ENCODE assay signal across 8 cellular contexts in the genomic region with DNA sequence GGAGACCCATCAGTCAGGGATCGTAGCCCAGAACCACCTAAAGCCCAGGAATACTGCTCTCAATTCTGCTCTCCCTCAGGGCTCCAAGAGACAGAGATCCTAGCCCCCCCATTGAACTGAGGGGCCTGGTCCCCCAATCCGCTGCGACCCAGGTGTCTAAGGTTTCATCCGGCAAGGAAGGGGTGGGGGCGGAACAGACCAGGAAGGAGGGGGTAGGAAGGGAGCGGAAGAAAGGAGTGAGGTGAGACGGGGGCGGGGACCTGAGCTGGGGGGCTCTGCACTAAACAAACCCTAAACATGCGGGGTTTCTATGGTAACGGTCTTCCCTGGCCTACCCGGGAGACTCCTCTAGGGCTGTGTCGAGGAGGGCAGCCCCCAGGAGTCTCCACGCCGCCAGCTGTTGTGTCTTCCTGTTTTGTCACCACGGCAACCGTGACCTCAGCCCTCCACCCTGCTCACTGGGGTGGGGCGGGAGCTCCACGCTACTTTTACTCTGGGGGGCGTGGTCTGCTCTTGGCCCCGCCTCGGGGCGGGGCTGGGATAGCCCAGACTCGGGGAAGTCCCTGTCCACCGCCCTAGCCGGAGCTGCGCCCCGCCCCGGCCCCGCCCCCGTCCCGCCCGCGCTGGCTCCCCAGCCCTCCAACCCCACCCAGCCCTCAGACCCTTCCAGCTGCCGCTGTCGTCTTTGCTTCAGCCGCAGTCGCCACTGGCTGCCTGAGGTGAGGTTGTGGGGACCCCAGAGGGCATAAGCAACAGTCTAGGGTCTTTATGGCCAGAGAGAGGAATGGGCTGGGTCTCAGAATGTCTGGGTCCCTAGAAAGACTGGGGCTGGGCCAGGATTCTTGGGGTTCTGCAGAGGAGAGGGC. TPM values are rescaled to one million over a fixed set of nuclear protein-coding genes. Genes with fewer than 3 reads are reported as not detected.
DNase-seq lines count a peak whose midpoint lies in the region; ATAC-seq and TF ChIP-seq lines count a peak whose summit lies in the region.

A gene with protein sequence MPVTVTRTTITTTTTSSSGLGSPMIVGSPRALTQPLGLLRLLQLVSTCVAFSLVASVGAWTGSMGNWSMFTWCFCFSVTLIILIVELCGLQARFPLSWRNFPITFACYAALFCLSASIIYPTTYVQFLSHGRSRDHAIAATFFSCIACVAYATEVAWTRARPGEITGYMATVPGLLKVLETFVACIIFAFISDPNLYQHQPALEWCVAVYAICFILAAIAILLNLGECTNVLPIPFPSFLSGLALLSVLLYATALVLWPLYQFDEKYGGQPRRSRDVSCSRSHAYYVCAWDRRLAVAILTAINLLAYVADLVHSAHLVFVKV (plus strand): TSS at position 659 of the 866 bp plus-strand sequence. CDS start 5,647 bp downstream, outside the sequence.

- POLR2A ChIA-PET in CD8-positive, alpha-beta memory T cell (lab: Charles Lee), result interaction anchor here (0.6 to 2.6 kb wide), 9 partner anchors 9 to 596 kb away, joined by 3 to 14 read pairs (median 4); a partner anchor contains a TSS

- CTCF ChIA-PET in CD8-positive, alpha-beta memory T cell (lab: Charles Lee), result interaction anchor here (1.0 to 3.7 kb wide), 8 partner anchors 8 to 156 kb away, joined by 3 to 29 read pairs (median 5); a partner anchor contains a TSS

- peaks cover 29 to 44% (median 33%) of the 10 kb centered on the region in 3 donors for H3K4me1 Mint-ChIP-seq in CD8-positive, alpha-beta memory T cell
- peaks cover 38% of the 10 kb centered on the region for H3K4me1 Mint-ChIP-seq in nephron progenitor cell

- peaks cover 0 to 27% (median 5%) of the 10 kb centered on the region in 3 donors for H3K36me3 Mint-ChIP-seq in CD8-positive, alpha-beta memory T cell
- peaks cover 9% of the 10 kb centered on the region for H3K36me3 Mint-ChIP-seq in nephron progenitor cell (ENCODE audit: low read depth)

- peak within 1 kb of the TSS; percentile 94 for H3K4me3 ChIP-seq in CD8-positive, alpha-beta memory T cell (ENCODE audit: low read length)
- peak within 1 kb of the TSS; percentile 52 for H3K4me3 ChIP-seq in HL-60 (replicated peaks; ENCODE audit: insufficient read depth, low read length)
- peak within 1 kb of the TSS; percentile 75 to 87 for H3K4me3 ChIP-seq in foreskin fibroblast (ENCODE audit: low read depth in 1 of 2, low read length in 2 of 2)

- H3K4me1 ChIP-seq in CD8-positive, alpha-beta memory T cell (ENCODE audit: insufficient read depth, low read length), result peaks cover 31% of the 10 kb centered on the region

- no peaks in the 10 kb centered on the region for H3K9me3 ChIP-seq in CD8-positive, alpha-beta memory T cell (ENCODE audit: low read length)

- peak; percentile 99 to 100 (median 100) for DNase-seq in CD8-positive, alpha-beta memory T cell
- DNase-seq in HL-60 (ENCODE audit: low read depth in 1 of 2, low spot score in 1 of 2) (peak; percentile 96 to 98), SK-MEL-5 (ENCODE audit: low read depth, low spot score) (peak; percentile 89), foreskin fibroblast (peak; percentile 97 to 99), nephron progenitor cell (peak; percentile 100)
- peak; percentile 92 to 99 (median 97) for DNase-seq in activated naive CD4-positive, alpha-beta T cell (lab: John Stamatoyannopoulos, UW)
- peak; percentile 99 for DNase-seq in stimulated activated naive CD8-positive, alpha-beta T cell treated with anti-CD3 and anti-CD28 coated beads, Interleukin-15, Interleukin-2, amounts not matched to agents 100 U/mL and 50 U/mL, for 24 hours

- H3K27me3 ChIP-seq in CD8-positive, alpha-beta memory T cell (ENCODE audit: insufficient read depth, low read length, poor library complexity, severe bottlenecking), result no peaks in the 10 kb centered on the region
- no peaks in the 10 kb centered on the region for H3K27me3 ChIP-seq in HL-60 (ENCODE audit: insufficient read depth, poor library complexity, severe bottlenecking)

- ATAC-seq in GM19463 (IDR thresholded peaks at IDR 0.05; ENCODE audit: unreplicated experiment), result peak; percentile 60
- peak; percentile 87 for ATAC-seq in stimulated activated naive CD8-positive, alpha-beta T cell treated with anti-CD3 and anti-CD28 coated beads, Interleukin-15, Interleukin-2, amounts not matched to agents 100 U/mL and 50 U/mL, for 24 hours

- TF ChIP-seq CTCF in HL-60 (IDR thresholded peaks at IDR 0.05; ENCODE audit: insufficient read depth, low read length) (no peak), foreskin fibroblast (IDR thresholded peaks at IDR 0.05; ENCODE audit: low read depth, low read length) (no peak), nephron progenitor cell (IDR thresholded peaks at IDR 0.05) (no peak)

- in situ Hi-C loops in SK-MEL-5 (cut with HindIII; ENCODE audit: low pct_unique_long_range_greater_than_20kb, low sequenced_read_pairs), result no loop called here

- H3K4me3 Mint-ChIP-seq in CD8-positive, alpha-beta memory T cell, result peak within 1 kb of the TSS; percentile 95 to 99 (median 98)
- H3K4me3 Mint-ChIP-seq in nephron progenitor cell, result peak within 1 kb of the TSS; percentile 99

- no peaks in the 10 kb centered on the region for H3K36me3 ChIP-seq in CD8-positive, alpha-beta memory T cell (ENCODE audit: insufficient read depth, low read length)

- H3K27ac Mint-ChIP-seq in CD8-positive, alpha-beta memory T cell, result peak within 1 kb of the TSS; percentile 99 to 100 (median 100)
- H3K27ac Mint-ChIP-seq in nephron progenitor cell, result peak within 1 kb of the TSS; percentile 100

- peak within 1 kb of the TSS; percentile 97 for H3K27ac ChIP-seq in CD8-positive, alpha-beta memory T cell (ENCODE audit: low read depth, low read length)
- H3K27ac ChIP-seq in HL-60 (replicated peaks), result peak within 1 kb of the TSS; percentile 95

- H3K9me3 Mint-ChIP-seq in CD8-positive, alpha-beta memory T cell, result peaks cover 0 to 2% (median 0%) of the 10 kb centered on the region in 5 donors
- H3K9me3 Mint-ChIP-seq in nephron progenitor cell, result no peaks in the 10 kb centered on the region

- peaks cover 0 to 20% of the 10 kb centered on the region in 2 donors for H3K27me3 Mint-ChIP-seq in CD8-positive, alpha-beta memory T cell
- H3K27me3 Mint-ChIP-seq in nephron progenitor cell (ENCODE audit: low read depth, poor library complexity), result peaks cover 2% of the 10 kb centered on the region

RNA-seq across cellular contexts. Expression of the gene that starts here (rescaled TPM):
- 10 to 100 TPM; 44.2 to 47.8 TPM for total RNA-seq in CD8-positive, alpha-beta memory T cell
- 77.8 TPM for polyA plus RNA-seq in CD8-positive, alpha-beta memory T cell
- total RNA-seq in SK-MEL-5 (2014; rRNA removed; shearing (Covaris generic)), result 4.0 and 4.5 TPM in 2 replicates
- polyA plus RNA-seq in SK-MEL-5 (2015; cell fraction: cytosol; rRNA removed), result 17.8 and 23.4 TPM in 2 replicates
- polyA plus RNA-seq in SK-MEL-5 (2015; cell fraction: nucleus; rRNA removed), result 2.6 and 14.3 TPM in 2 replicates

Comparison
In these comparisons a context has a peak if more than half of its experiments do, and no peak if none do; other contexts are left out.
1. Peak in every context shown above with its lines: DNase-seq, ATAC-seq, H3K4me3 ChIP-seq and H3K27ac ChIP-seq.